ENCODE assay signal across 1 cellular context in genomic region chr1:175152006-175152652, GRCh38.
TF ChIP-seq lines count a peak whose summit lies in the region.

No MANE protein-coding gene starts in this region.

TF ChIP-seq in WTC11, 78 proteins besides CTCF, POLR2A, EP300 and RAD21 (continued from another document):
- TF ChIP-seq, protein P1, sequence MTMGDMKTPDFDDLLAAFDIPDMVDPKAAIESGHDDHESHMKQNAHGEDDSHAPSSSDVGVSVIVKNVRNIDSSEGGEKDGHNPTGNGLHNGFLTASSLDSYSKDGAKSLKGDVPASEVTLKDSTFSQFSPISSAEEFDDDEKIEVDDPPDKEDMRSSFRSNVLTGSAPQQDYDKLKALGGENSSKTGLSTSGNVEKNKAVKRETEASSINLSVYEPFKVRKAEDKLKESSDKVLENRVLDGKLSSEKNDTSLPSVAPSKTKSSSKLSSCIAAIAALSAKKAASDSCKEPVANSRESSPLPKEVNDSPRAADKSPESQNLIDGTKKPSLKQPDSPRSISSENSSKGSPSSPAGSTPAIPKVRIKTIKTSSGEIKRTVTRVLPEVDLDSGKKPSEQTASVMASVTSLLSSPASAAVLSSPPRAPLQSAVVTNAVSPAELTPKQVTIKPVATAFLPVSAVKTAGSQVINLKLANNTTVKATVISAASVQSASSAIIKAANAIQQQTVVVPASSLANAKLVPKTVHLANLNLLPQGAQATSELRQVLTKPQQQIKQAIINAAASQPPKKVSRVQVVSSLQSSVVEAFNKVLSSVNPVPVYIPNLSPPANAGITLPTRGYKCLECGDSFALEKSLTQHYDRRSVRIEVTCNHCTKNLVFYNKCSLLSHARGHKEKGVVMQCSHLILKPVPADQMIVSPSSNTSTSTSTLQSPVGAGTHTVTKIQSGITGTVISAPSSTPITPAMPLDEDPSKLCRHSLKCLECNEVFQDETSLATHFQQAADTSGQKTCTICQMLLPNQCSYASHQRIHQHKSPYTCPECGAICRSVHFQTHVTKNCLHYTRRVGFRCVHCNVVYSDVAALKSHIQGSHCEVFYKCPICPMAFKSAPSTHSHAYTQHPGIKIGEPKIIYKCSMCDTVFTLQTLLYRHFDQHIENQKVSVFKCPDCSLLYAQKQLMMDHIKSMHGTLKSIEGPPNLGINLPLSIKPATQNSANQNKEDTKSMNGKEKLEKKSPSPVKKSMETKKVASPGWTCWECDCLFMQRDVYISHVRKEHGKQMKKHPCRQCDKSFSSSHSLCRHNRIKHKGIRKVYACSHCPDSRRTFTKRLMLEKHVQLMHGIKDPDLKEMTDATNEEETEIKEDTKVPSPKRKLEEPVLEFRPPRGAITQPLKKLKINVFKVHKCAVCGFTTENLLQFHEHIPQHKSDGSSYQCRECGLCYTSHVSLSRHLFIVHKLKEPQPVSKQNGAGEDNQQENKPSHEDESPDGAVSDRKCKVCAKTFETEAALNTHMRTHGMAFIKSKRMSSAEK (CRISPR knock-in tag; IDR thresholded peaks at IDR 0.05; ENCODE audit: borderline replicate concordance): no peak
- TF ChIP-seq ZNF317 (CRISPR knock-in tag; IDR thresholded peaks at IDR 0.05; ENCODE audit: borderline replicate concordance, low read depth) (no peak), MLX (CRISPR knock-in tag; IDR thresholded peaks at IDR 0.05) (no peak), IRF2 (CRISPR knock-in tag; IDR thresholded peaks at IDR 0.05; ENCODE audit: borderline replicate concordance, low read depth) (no peak), MXD4 (CRISPR knock-in tag; IDR thresholded peaks at IDR 0.05; ENCODE audit: borderline replicate concordance) (no peak), NR1H2 (CRISPR knock-in tag; IDR thresholded peaks at IDR 0.05) (no peak), NFATC4 (CRISPR knock-in tag; IDR thresholded peaks at IDR 0.05) (no peak), CREM (CRISPR knock-in tag; IDR thresholded peaks at IDR 0.05) (no peak), PREB (CRISPR knock-in tag; IDR thresholded peaks at IDR 0.05; ENCODE audit: borderline replicate concordance) (no peak)
- TF ChIP-seq, protein P2, sequence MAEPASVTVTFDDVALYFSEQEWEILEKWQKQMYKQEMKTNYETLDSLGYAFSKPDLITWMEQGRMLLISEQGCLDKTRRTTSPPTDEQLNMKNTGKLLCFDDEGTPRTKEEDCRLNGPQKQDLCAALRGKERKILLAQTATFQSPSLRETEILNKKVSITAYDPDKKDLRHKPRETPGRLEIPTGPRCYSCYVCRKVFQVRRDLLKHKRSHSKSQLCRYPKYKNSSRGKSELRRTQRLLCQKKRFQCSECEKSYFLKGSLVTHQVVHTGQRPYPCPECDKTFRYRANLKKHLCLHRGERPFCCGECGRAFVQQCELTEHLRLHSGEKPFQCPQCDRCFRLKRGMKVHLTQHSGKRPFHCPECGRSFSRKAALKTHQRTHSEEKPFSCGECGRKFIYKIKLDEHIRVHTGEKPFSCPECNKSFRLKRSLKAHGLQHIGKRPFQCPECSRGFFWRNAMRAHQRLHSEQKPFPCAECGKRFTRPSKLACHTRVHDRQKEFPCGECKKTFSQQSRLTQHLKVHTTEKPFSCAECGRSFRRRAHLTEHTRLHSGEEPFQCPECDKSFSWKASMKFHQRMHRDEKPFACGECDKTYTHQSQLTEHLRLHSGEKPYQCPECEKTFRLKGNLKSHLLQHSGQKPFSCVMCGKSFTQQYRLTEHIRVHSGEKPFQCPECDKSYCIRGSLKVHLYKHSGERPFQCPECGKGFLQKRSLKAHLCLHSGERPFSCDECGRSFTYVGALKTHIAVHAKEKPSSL (CRISPR knock-in tag; conservative IDR thresholded peaks at IDR 0.05): no peak
TF ChIP-seq in WTC11: peak in this region for 0.
